Comparison of ENCODE assay signal across 8 cellular contexts in the genomic region with DNA sequence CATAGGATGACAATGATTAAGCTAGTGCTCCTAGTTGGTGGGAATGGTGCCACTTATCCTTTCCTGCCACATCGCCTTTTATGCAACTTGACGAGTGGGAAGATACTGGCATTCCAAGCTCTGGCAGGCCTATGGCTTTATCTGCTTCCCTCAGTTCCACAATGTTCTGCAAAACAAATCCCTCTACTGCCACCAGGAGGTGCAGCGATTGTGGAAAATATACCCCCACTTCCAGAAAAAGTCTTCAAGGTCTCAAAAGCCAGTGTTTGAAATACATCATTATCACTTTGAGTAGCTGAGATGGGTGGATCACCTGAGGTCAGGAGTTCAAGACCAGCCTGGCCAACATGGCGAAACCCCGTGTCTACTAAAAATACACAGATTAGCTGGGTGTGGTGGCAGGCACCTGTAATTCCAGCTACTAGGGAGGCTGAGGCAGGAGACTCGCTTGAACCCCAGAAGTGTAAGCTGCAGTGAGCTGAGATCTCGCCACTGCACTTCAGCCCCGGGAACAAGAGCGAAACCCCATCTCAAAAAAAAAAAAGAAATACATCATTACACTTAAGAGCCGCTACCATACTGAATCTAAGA. TPM values are rescaled to one million over a fixed set of nuclear protein-coding genes. Genes with fewer than 3 reads are reported as not detected.
DNase-seq lines count a peak whose midpoint lies in the region; ATAC-seq and TF ChIP-seq lines count a peak whose summit lies in the region.

No MANE protein-coding gene starts in this region.

- DNase-seq in activated naive CD4-positive, alpha-beta T cell treated with Interleukin-2 at 50 U/mL for 16 hours = peak; percentile 13
- no peak for DNase-seq in activated naive CD4-positive, alpha-beta T cell treated with anti-CD3 and anti-CD28 coated beads, Interleukin-2, amount 50 U/mL, for 16 hours
- DNase-seq in MV-4-11 (lab: John Stamatoyannopoulos, UW) = peak; percentile 25
- DNase-seq in activated CD4-positive, alpha-beta T cell treated with anti-CD3 and anti-CD28 coated beads, Interleukin-2, amount 10 ng/mL, durations not matched to agents 7 days and 5 days = peak; percentile 19
- peak in 1 of 2 donors; percentile 47 for DNase-seq in foreskin keratinocyte
- no peak for DNase-seq in activated CD4-positive, CD25-positive, alpha-beta regulatory T cell treated with anti-CD3 and anti-CD28 coated beads, Interleukin-2, amount 50 U/mL, for 72 hours

- H3K36me3 ChIP-seq in parathyroid adenoma (ENCODE audit: control insufficient read depth, insufficient read depth, low read length) = no peaks in the 10 kb centered on the region

- H3K4me3 ChIP-seq in parathyroid adenoma (ENCODE audit: low read depth, low read length) = no peak overlapping the region

- H3K9me3 Mint-ChIP-seq in activated CD4-positive, alpha-beta T cell treated with anti-CD3 and anti-CD28 coated beads, Interleukin-2, amount 10 ng/mL, durations not matched to agents 7 days and 5 days = no peaks in the 10 kb centered on the region

- H3K4me2 ChIP-seq in parathyroid adenoma (ENCODE audit: low read length) = no peak overlapping the region

- no peak overlapping the region for H3K9ac ChIP-seq in parathyroid adenoma

- no peak overlapping the region for H3K27ac Mint-ChIP-seq in activated CD4-positive, alpha-beta T cell treated with anti-CD3 and anti-CD28 coated beads, Interleukin-2, amount 10 ng/mL, durations not matched to agents 7 days and 5 days

- H3K36me3 Mint-ChIP-seq in activated CD4-positive, alpha-beta T cell treated with anti-CD3 and anti-CD28 coated beads, Interleukin-2, amount 10 ng/mL, durations not matched to agents 7 days and 5 days (ENCODE audit: low read depth) = peaks cover 8% of the 10 kb centered on the region

- no peak overlapping the region for H3K4me3 Mint-ChIP-seq in activated CD4-positive, alpha-beta T cell treated with anti-CD3 and anti-CD28 coated beads, Interleukin-2, amount 10 ng/mL, durations not matched to agents 7 days and 5 days

- CTCF ChIA-PET in activated CD4-positive, alpha-beta T cell treated with anti-CD3 and anti-CD28 coated beads, Interleukin-2, amount 10 ng/mL, durations not matched to agents 7 days and 5 days (lab: Charles Lee) = interaction anchor here (0.6 to 2.1 kb wide), 4 partner anchors 9 to 83 kb away, joined by 3 to 5 read pairs (median 4); no protein-coding TSS in a partner anchor

- H3K27ac ChIP-seq in foreskin keratinocyte (no peak overlapping the region), parathyroid adenoma (no peak overlapping the region)

- peaks cover 29% of the 10 kb centered on the region for H3K79me2 ChIP-seq in parathyroid adenoma

- H3K9me3 ChIP-seq in parathyroid adenoma (ENCODE audit: control insufficient read depth, low read length) = no peaks in the 10 kb centered on the region

- peaks cover 60% of the 10 kb centered on the region for H3K4me1 Mint-ChIP-seq in activated CD4-positive, alpha-beta T cell treated with anti-CD3 and anti-CD28 coated beads, Interleukin-2, amount 10 ng/mL, durations not matched to agents 7 days and 5 days

- ATAC-seq in foreskin keratinocyte = peak; percentile 57
- no peak for ATAC-seq in GM21367 (IDR thresholded peaks at IDR 0.05; ENCODE audit: unreplicated experiment)

- peaks cover 14% of the 10 kb centered on the region for H3K4me1 ChIP-seq in foreskin keratinocyte
- H3K4me1 ChIP-seq in parathyroid adenoma = peaks cover 5% of the 10 kb centered on the region

- POLR2A ChIA-PET in activated CD4-positive, alpha-beta T cell treated with anti-CD3 and anti-CD28 coated beads, Interleukin-2, amount 10 ng/mL, durations not matched to agents 7 days and 5 days (lab: Charles Lee) = no interaction called here

- no peaks in the 10 kb centered on the region for H3K27me3 Mint-ChIP-seq in activated CD4-positive, alpha-beta T cell treated with anti-CD3 and anti-CD28 coated beads, Interleukin-2, amount 10 ng/mL, durations not matched to agents 7 days and 5 days

- H3K27me3 ChIP-seq in foreskin keratinocyte (no peaks in the 10 kb centered on the region), parathyroid adenoma (ENCODE audit: control insufficient read depth, insufficient read depth, low read length) (no peaks in the 10 kb centered on the region)

- peak; percentile 79 for TF ChIP-seq CTCF in foreskin keratinocyte (conservative IDR thresholded peaks at IDR 0.05)
- peak; percentile 76 for TF ChIP-seq CTCF in parathyroid adenoma (IDR thresholded peaks at IDR 0.05)

- H2AFZ ChIP-seq in parathyroid adenoma = no peak overlapping the region

RNA-seq across cellular contexts. Expression of a gene that starts 3.4 kb away (rescaled TPM):
- 10 to 100 TPM; 68.4 to 77.4 TPM for total RNA-seq in activated CD4-positive, alpha-beta T cell treated with anti-CD3 and anti-CD28 coated beads, Interleukin-2, amount 10 ng/mL, durations not matched to agents 7 days and 5 days
- total RNA-seq in foreskin keratinocyte = 71.6 and 72.9 TPM in 2 replicates
- 20.0 and 23.7 TPM in 2 replicates for polyA plus RNA-seq in foreskin keratinocyte

Comparison
In these comparisons a context has a peak if more than half of its experiments do, and no peak if none do; other contexts are left out.
1. DNase-seq: peak in activated naive CD4-positive, alpha-beta T cell treated with Interleukin-2 at 50 U/mL for 16 hours (single experiment), MV-4-11 (single experiment) and activated CD4-positive, alpha-beta T cell treated with anti-CD3 and anti-CD28 coated beads, Interleukin-2, amount 10 ng/mL, durations not matched to agents 7 days and 5 days (single experiment); none in activated naive CD4-positive, alpha-beta T cell treated with anti-CD3 and anti-CD28 coated beads, Interleukin-2, amount 50 U/mL, for 16 hours (single experiment) and activated CD4-positive, CD25-positive, alpha-beta regulatory T cell treated with anti-CD3 and anti-CD28 coated beads, Interleukin-2, amount 50 U/mL, for 72 hours (single experiment).